Comparison of ENCODE assay signal across 1 cellular context in the genomic region with DNA sequence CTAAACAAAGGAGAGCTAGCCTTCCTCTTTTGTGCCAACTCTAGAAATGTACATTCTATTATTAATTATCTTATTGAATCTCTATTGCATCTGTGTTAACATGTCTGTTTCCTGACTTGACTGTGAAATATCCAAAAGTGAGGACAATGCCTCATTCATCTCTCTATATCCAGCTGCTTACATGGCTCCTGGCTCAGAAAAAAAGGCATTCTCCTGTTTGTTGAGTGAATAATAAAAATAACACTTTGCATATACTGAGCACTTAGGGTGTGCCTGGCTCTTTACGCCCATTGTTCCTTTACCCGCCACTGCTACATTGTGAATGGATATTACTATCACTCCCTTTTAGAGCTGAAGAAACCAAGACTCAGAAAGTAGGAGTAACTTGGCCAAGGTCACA.
TF ChIP-seq lines count a peak whose summit lies in the region.

No MANE protein-coding gene starts in this region.

TF ChIP-seq in HepG2, 621 proteins besides CTCF, POLR2A, EP300 and RAD21:
- TF ChIP-seq ZC3H13 (CRISPR knock-in tag; IDR thresholded peaks at IDR 0.05) (no peak), ZNF3 (CRISPR knock-in tag; IDR thresholded peaks at IDR 0.05) (0 out of 2 replicates have a peak, but pooled peaks have one; percentile 36)
